ENCODE assay signal across 1 cellular context in genomic region chr10:99659031-99659867, GRCh38.
TF ChIP-seq lines count a peak whose summit lies in the region.

TSS of gene ENTPD7 (plus strand) at chr10:99659509. CDS start at chr10:99659957, 448 bp downstream.

TF ChIP-seq in GM12878, 131 proteins besides CTCF, POLR2A, EP300 and RAD21 (continued from another document and continues in another):
- TF ChIP-seq ZNF592 (IDR thresholded peaks at IDR 0.05) (no peak), EGR1 (IDR thresholded peaks at IDR 0.05; ENCODE audit: borderline replicate concordance in 1 of 2, low read depth in 2 of 2, low read length in 2 of 2) (0 out of 3 replicates have a peak, but pooled peaks of 1 of the 2 experiments have one; percentile 61), GABPA (IDR thresholded peaks at IDR 0.05; ENCODE audit: low read depth) (0 out of 2 replicates have a peak, but pooled peaks have one; percentile 21), NR2C2 (IDR thresholded peaks at IDR 0.05; ENCODE audit: borderline replicate concordance, control insufficient read depth, insufficient read length, low read depth) (no peak), NBN (IDR thresholded peaks at IDR 0.05) (0 out of 2 replicates have a peak, but pooled peaks have one; percentile 31), NRF1 (conservative IDR thresholded peaks at IDR 0.05; ENCODE audit: low read depth, low read length) (no peak), YY1 (IDR thresholded peaks at IDR 0.05; ENCODE audit: low read depth, low read length) (0 out of 2 replicates have a peak, but pooled peaks have one; percentile 23), BHLHE40 (IDR thresholded peaks at IDR 0.05; ENCODE audit: borderline replicate concordance in 1 of 2, low read depth in 2 of 2, low read length in 1 of 2) (peak in 1 of 2 experiments; percentile 64; a peak in 2 of 4 replicates), NR2C1 (IDR thresholded peaks at IDR 0.05) (no peak), CHD1 (IDR thresholded peaks at IDR 0.05; ENCODE audit: low read depth, low read length) (no peak), IRF4 (IDR thresholded peaks at IDR 0.05; ENCODE audit: low read depth, low read length) (no peak), FOXK2 (IDR thresholded peaks at IDR 0.05) (no peak), DPF2 (IDR thresholded peaks at IDR 0.05) (peak; percentile 95), MEF2B (IDR thresholded peaks at IDR 0.05; ENCODE audit: partially characterized antibody, poor library complexity, severe bottlenecking) (no peak), SMARCA5 (IDR thresholded peaks at IDR 0.05) (no peak), SPI1 (IDR thresholded peaks at IDR 0.05; ENCODE audit: borderline replicate concordance, insufficient read depth, low read depth, low read length) (no peak), SIN3A (IDR thresholded peaks at IDR 0.05; ENCODE audit: low read depth, low read length) (peak; percentile 79; the same call in 1 of the 2 replicates), BCL3 (IDR thresholded peaks at IDR 0.05; ENCODE audit: borderline replicate concordance, insufficient read depth, low read depth, low read length, poor library complexity, severe bottlenecking) (no peak), SREBF1 (IDR thresholded peaks at IDR 0.05; ENCODE audit: low read length) (no peak), FOS (IDR thresholded peaks at IDR 0.05; ENCODE audit: borderline replicate concordance, extremely low read depth, insufficient read length) (no peak), SIX5 (IDR thresholded peaks at IDR 0.05; ENCODE audit: low read depth, low read length, severe bottlenecking) (no peak), BACH1 (IDR thresholded peaks at IDR 0.05; ENCODE audit: borderline replicate concordance) (peak; percentile 21; the same call in 1 of the 2 replicates), CHD4 (IDR thresholded peaks at IDR 0.05) (no peak), TARDBP (IDR thresholded peaks at IDR 0.05; ENCODE audit: borderline replicate concordance) (no peak), SMAD1 (IDR thresholded peaks at IDR 0.05; ENCODE audit: low read depth, partially characterized antibody) (no peak), ZNF274 (IDR thresholded peaks at IDR 0.05; ENCODE audit: insufficient read depth, insufficient read length) (no peak), E2F4 (IDR thresholded peaks at IDR 0.05; ENCODE audit: low read depth, low read length) (no peak), SP1 (IDR thresholded peaks at IDR 0.05; ENCODE audit: low read depth, low read length) (peak; percentile 91), TAF1 (IDR thresholded peaks at IDR 0.05; ENCODE audit: borderline replicate concordance, low read depth, low read length) (no peak), CBX5 (IDR thresholded peaks at IDR 0.05; ENCODE audit: low read depth) (no peak), ZNF207 (IDR thresholded peaks at IDR 0.05; ENCODE audit: borderline replicate concordance) (no peak), CEBPZ (IDR thresholded peaks at IDR 0.05; ENCODE audit: low read depth, low read length) (peak; percentile 45; the same call in 1 of the 2 replicates), BCL11A (IDR thresholded peaks at IDR 0.05; ENCODE audit: low read depth, low read length) (no peak), WRNIP1 (IDR thresholded peaks at IDR 0.05; ENCODE audit: borderline replicate concordance, low read depth, low read length) (no peak), EED (IDR thresholded peaks at IDR 0.05; ENCODE audit: low read depth) (no peak), HDGF (IDR thresholded peaks at IDR 0.05) (0 out of 2 replicates have a peak, but pooled peaks have one; percentile 77), ZBED1 (IDR thresholded peaks at IDR 0.05; ENCODE audit: borderline replicate concordance) (no peak), CBFB (IDR thresholded peaks at IDR 0.05; ENCODE audit: low read depth) (no peak), CBX3 (IDR thresholded peaks at IDR 0.05; ENCODE audit: borderline replicate concordance, low read depth) (no peak), HCFC1 (IDR thresholded peaks at IDR 0.05; ENCODE audit: low read length) (0 out of 2 replicates have a peak, but pooled peaks have one; percentile 13), RCOR1 (conservative IDR thresholded peaks at IDR 0.05; ENCODE audit: low read depth, low read length) (no peak), ESRRA (IDR thresholded peaks at IDR 0.05; ENCODE audit: low read length) (no peak), MTA3 (IDR thresholded peaks at IDR 0.05; ENCODE audit: borderline replicate concordance, low read length) (no peak), ZBTB4 (CRISPR knock-in tag; IDR thresholded peaks at IDR 0.05) (no peak), ETV6 (conservative IDR thresholded peaks at IDR 0.05 in 1 of 2, IDR thresholded peaks at IDR 0.05 in 1 of 2; ENCODE audit: borderline replicate concordance in 1 of 2, low read depth in 1 of 2) (no peak), MXI1 (IDR thresholded peaks at IDR 0.05; ENCODE audit: low read depth, low read length) (peak; percentile 70; the same call in 1 of the 2 replicates), ATF7 (IDR thresholded peaks at IDR 0.05; ENCODE audit: low read depth) (peak; percentile 38), EZH2 (IDR thresholded peaks at IDR 0.05; ENCODE audit: borderline replicate concordance, control insufficient read depth, low read depth, low read length) (no peak), NFIC (IDR thresholded peaks at IDR 0.05; ENCODE audit: low read depth, low read length) (no peak), NR2F1 (conservative IDR thresholded peaks at IDR 0.05) (0 out of 2 replicates have a peak, but pooled peaks have one; percentile 34), RELB (IDR thresholded peaks at IDR 0.05; ENCODE audit: low read depth) (no peak), CREB1 (IDR thresholded peaks at IDR 0.05; ENCODE audit: low read depth) (peak; percentile 70; the same call in 1 of the 2 replicates)
